Comparison of ENCODE assay signal across 10 cellular contexts in genomic region chr4:147833254-147833653, GRCh38.
DNase-seq lines count a peak whose midpoint lies in the region; ATAC-seq and TF ChIP-seq lines count a peak whose summit lies in the region.
"Had no signal": no experiment of that assay in that cellular context is flagged by ENCODE, and none has a peak within 500 bp of the region (broad histone marks: within the 10 kb centered on the region; RNA-seq: fewer than 3 reads in every experiment).

No MANE protein-coding gene starts in this region.

- H4K91ac ChIP-seq in IMR-90 (ENCODE audit: insufficient read depth, low read depth, low read length), result no peak overlapping the region

- H3K18ac ChIP-seq in IMR-90 (ENCODE audit: low read depth, low read length), result peak overlapping the region; percentile 28; the same call in 1 of the 2 replicates

- intact Hi-C loops in IMR-90 (cut with micrococcal nuclease), result no loop called here

- no peak for TF ChIP-seq RAD21 in IMR-90 (IDR thresholded peaks at IDR 0.05; ENCODE audit: low read length)

- H3K27ac ChIP-seq in IMR-90 (ENCODE audit: insufficient read depth, low read length) (peak overlapping the region; percentile 22), suprapubic skin (peak overlapping the region; percentile 92)

- peaks cover 25% of the 10 kb centered on the region for H3K36me3 Mint-ChIP-seq in chondrocyte (ENCODE audit: low read depth)

- no peaks in the 10 kb centered on the region for H3K36me3 ChIP-seq in IMR-90 (ENCODE audit: control insufficient read depth, insufficient read depth, low read length)
- H3K36me3 ChIP-seq in kidney epithelial cell (ENCODE audit: control insufficient read depth, insufficient read depth, low read length), result no peaks in the 10 kb centered on the region
- no peaks in the 10 kb centered on the region for H3K36me3 ChIP-seq in suprapubic skin

- CTCF ChIA-PET in IMR-90 (lab: Yijun Ruan, JAX), result no interaction called here

- peaks cover 92% of the 10 kb centered on the region for H3K4me1 Mint-ChIP-seq in chondrocyte (ENCODE audit: low read depth)

- peak overlapping the region; percentile 46; the same call in 1 of the 2 replicates for H2BK120ac ChIP-seq in IMR-90 (ENCODE audit: low read depth, low read length)

- no peak overlapping the region for H2AK9ac ChIP-seq in IMR-90 (replicated peaks; ENCODE audit: low read depth, low read length, poor library complexity)

- no peaks in the 10 kb centered on the region for H3K27me3 ChIP-seq in IMR-90 (ENCODE audit: control insufficient read depth, insufficient read depth, low read length)
- H3K27me3 ChIP-seq in kidney epithelial cell (ENCODE audit: control insufficient read depth, insufficient read depth, low read length), result no peaks in the 10 kb centered on the region
- H3K27me3 ChIP-seq in suprapubic skin, result no peaks in the 10 kb centered on the region

- peak overlapping the region; percentile 94 for H2BK5ac ChIP-seq in IMR-90 (ENCODE audit: low read depth, low read length, poor library complexity, severe bottlenecking)

- POLR2A ChIA-PET in IMR-90 (lab: Charles Lee; ENCODE audit: unreplicated experiment), result no interaction called here

- TF ChIP-seq POLR2A in IMR-90 (IDR thresholded peaks at IDR 0.05; ENCODE audit: low read depth, low read length), result no peak
- no peak for TF ChIP-seq POLR2A in suprapubic skin (IDR thresholded peaks at IDR 0.05)

- no peak overlapping the region for H4K5ac ChIP-seq in IMR-90 (ENCODE audit: low read depth, low read length)

- H3K79me1 ChIP-seq in IMR-90 (ENCODE audit: low read depth in 1 of 2, low read length in 2 of 2), result peaks cover 22 to 62% of the 10 kb centered on the region in 2 experiments

- dilution Hi-C loops in IMR-90 (cut with HindIII; ENCODE audit: low sequenced_read_pairs, unreplicated experiment), result no loop called here

- H3K4me1 ChIP-seq in IMR-90 (ENCODE audit: control insufficient read depth, insufficient read depth, low read length), result peaks cover 27% of the 10 kb centered on the region
- H3K4me1 ChIP-seq in suprapubic skin, result peaks cover 52% of the 10 kb centered on the region

- BruUV-seq in IMR-90 (replicated peaks; lab: Mats Ljungman, UMichigan), result no TSS peak

- H3K9me3 Mint-ChIP-seq in chondrocyte (ENCODE audit: low read depth), result peaks cover 7% of the 10 kb centered on the region
- H3K9me3 Mint-ChIP-seq: naive thymus-derived CD8-positive, alpha-beta T cell; T-cell had no signal

- TF ChIP-seq EP300 in suprapubic skin (IDR thresholded peaks at IDR 0.05), result no peak

- peak overlapping the region; percentile 41; the same call in 1 of the 2 replicates for H3K4ac ChIP-seq in IMR-90 (ENCODE audit: low read depth, low read length)

- no peak overlapping the region for H3K56ac ChIP-seq in IMR-90 (ENCODE audit: extremely low read depth, insufficient read depth, low read length)

- no peak overlapping the region for H2AFZ ChIP-seq in IMR-90 (replicated peaks; ENCODE audit: low read length, poor library complexity)

- TF ChIP-seq CTCF in IMR-90 (conservative IDR thresholded peaks at IDR 0.05; ENCODE audit: low read depth, low read length) (no peak), chondrocyte (IDR thresholded peaks at IDR 0.05) (no peak), kidney epithelial cell (IDR thresholded peaks at IDR 0.05; ENCODE audit: insufficient read depth, low read length, poor library complexity, severe bottlenecking) (no peak), suprapubic skin (IDR thresholded peaks at IDR 0.05) (no peak), GM10266 (IDR thresholded peaks at IDR 0.05; ENCODE audit: control insufficient read depth, insufficient read depth, low read depth, missing control alignments) (no peak)

- no CpG with 5 or more reads among the region's 2 CpGs for WGBS in IMR-90 (ENCODE audit: extremely low coverage in 2 of 2, insufficient read length in 1 of 2), 2 experiments
- 78% methylated on average over 2 of the region's 2 CpGs for WGBS in suprapubic skin

- no peak overlapping the region for H3K9ac ChIP-seq in IMR-90 (ENCODE audit: low read depth, low read length)

- H3K4me3 Mint-ChIP-seq in chondrocyte (ENCODE audit: unreplicated experiment), result no peak overlapping the region
- H3K4me3 Mint-ChIP-seq: naive thymus-derived CD8-positive, alpha-beta T cell; T-cell had no signal

- peak overlapping the region; percentile 36; the same call in 1 of the 2 replicates for H2AK5ac ChIP-seq in IMR-90 (ENCODE audit: low read depth, low read length)

- no peaks in the 10 kb centered on the region for H4K20me1 ChIP-seq in IMR-90 (ENCODE audit: insufficient read depth, low read length)

- peak overlapping the region; percentile 92; the same call in 1 of the 3 replicates for H2BK15ac ChIP-seq in IMR-90 (ENCODE audit: low read depth, low read length)

- DNase-seq in IMR-90 (peak; percentile 82), chondrocyte (ENCODE audit: low spot score) (no peak), kidney epithelial cell (ENCODE audit: low read depth) (peak; percentile 58), suprapubic skin (ENCODE audit: low spot score in 2 of 2) (no peak), GM10266 (ENCODE audit: extremely low spot score) (no peak)
- DNase-seq in activated naive CD4-positive, alpha-beta T cell treated with Interleukin-2 at 50 U/mL for 16 hours, result no peak
- DNase-seq: naive thymus-derived CD8-positive, alpha-beta T cell; NCI-H2029; T-cell had no signal

- peak overlapping the region; percentile 94 for H3K27ac Mint-ChIP-seq in chondrocyte (ENCODE audit: unreplicated experiment)
- H3K27ac Mint-ChIP-seq: naive thymus-derived CD8-positive, alpha-beta T cell; T-cell had no signal

- H3K23ac ChIP-seq in IMR-90 (ENCODE audit: low read depth, low read length), result no peak overlapping the region

- ATAC-seq in IMR-90 (ENCODE audit: low read depth) (no peak), GM18498 (IDR thresholded peaks at IDR 0.05; ENCODE audit: unreplicated experiment) (no peak)
- ATAC-seq: naive thymus-derived CD8-positive, alpha-beta T cell; T-cell had no signal

- H3K27me3 Mint-ChIP-seq in chondrocyte (ENCODE audit: low read depth), result no peaks in the 10 kb centered on the region
- H3K27me3 Mint-ChIP-seq: naive thymus-derived CD8-positive, alpha-beta T cell; T-cell had no signal

- H3K4me3 ChIP-seq in IMR-90 (ENCODE audit: insufficient read depth, low read depth, low read length) (no peak overlapping the region), kidney epithelial cell (ENCODE audit: low read depth, low read length) (no peak overlapping the region), suprapubic skin (no peak overlapping the region)

- in situ Hi-C loops in IMR-90 (cut with MboI; ENCODE audit: low sequenced_read_pairs), result no loop called here

- peak overlapping the region; percentile 63 for H2BK20ac ChIP-seq in IMR-90 (ENCODE audit: low read depth, low read length)

- peaks cover 22% of the 10 kb centered on the region; the same call in 1 of the 2 replicates for H3K9me1 ChIP-seq in IMR-90 (ENCODE audit: insufficient read depth, low read length)

- H4K8ac ChIP-seq in IMR-90 (ENCODE audit: low read depth in 2 of 2, low read length in 2 of 2), result peak overlapping the region; percentile 26 to 32; a peak in 2 of 4 replicates

- no peak overlapping the region for H3K4me2 ChIP-seq in IMR-90 (ENCODE audit: low read depth, low read length)

- H3K9me3 ChIP-seq in IMR-90 (ENCODE audit: control insufficient read depth, insufficient read depth, low read length) (peaks cover 5% of the 10 kb centered on the region; the same call in 1 of the 2 replicates), suprapubic skin (no peaks in the 10 kb centered on the region)

- H3K14ac ChIP-seq in IMR-90 (replicated peaks; ENCODE audit: low read depth, low read length), result peak overlapping the region; percentile 60

TF ChIP-seq in IMR-90, 13 proteins besides CTCF, POLR2A, EP300 and RAD21:
- TF ChIP-seq RFX5 (IDR thresholded peaks at IDR 0.05; ENCODE audit: low read depth, low read length) (no peak), ELK1 (IDR thresholded peaks at IDR 0.05; ENCODE audit: borderline replicate concordance, low read depth, low read length) (no peak), CEBPB (IDR thresholded peaks at IDR 0.05; ENCODE audit: low read depth, low read length) (no peak), FOS (IDR thresholded peaks at IDR 0.05; ENCODE audit: low read depth, low read length) (0 out of 2 replicates have a peak, but pooled peaks have one; percentile 19), CHD1 (IDR thresholded peaks at IDR 0.05; ENCODE audit: low read depth, low read length) (no peak), MAFK (IDR thresholded peaks at IDR 0.05; ENCODE audit: low read depth, low read length) (peak; percentile 58)

Comparison
In these comparisons a context has a peak if more than half of its experiments do, and no peak if none do; other contexts are left out.
1. DNase-seq: peak in IMR-90 (single experiment) and kidney epithelial cell (single experiment); none in chondrocyte (single experiment), suprapubic skin (0 of 2), activated naive CD4-positive, alpha-beta T cell treated with Interleukin-2 at 50 U/mL for 16 hours (single experiment) and GM10266 (single experiment).